In the genomic region with DNA sequence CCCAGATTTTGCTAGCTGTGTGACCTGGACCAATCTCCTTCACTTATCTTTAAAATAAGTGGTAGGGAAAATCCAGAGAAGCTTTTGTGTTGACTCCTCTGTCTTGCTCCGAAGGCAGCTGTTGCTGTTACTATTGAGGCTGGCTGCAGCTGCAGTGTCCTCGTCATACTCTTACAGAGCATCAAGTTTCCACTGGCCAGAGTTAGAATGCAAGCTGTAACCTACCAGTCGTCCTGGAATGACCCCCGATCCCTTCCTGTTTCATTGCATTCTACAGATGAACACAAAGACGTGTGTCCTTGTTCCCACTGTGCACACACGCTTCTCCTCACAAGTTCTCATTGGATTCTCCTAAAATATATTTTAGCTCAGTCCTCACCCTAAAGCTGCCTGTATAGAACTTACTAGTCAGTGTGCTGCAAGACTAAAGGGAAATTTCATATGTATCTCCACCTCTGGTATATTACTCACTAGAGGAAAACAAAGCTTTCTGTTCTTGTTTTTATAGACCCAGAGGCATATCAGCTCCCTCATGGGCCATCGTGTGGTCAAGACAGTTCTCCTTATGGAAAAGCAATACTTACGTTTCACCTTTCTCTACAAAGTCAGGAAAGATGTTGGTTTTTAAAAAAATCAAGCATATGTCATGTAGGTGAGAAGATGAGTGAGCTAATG, we compare ENCODE assay signal across 1 cellular context.
TF ChIP-seq lines count a peak whose summit lies in the region.

No MANE protein-coding gene starts in this region.

TF ChIP-seq in IMR-90, 13 proteins besides CTCF, POLR2A, EP300 and RAD21:
- TF ChIP-seq RCOR1 (IDR thresholded peaks at IDR 0.05; ENCODE audit: insufficient replicate concordance, low read length) (no peak), MXI1 (IDR thresholded peaks at IDR 0.05; ENCODE audit: borderline replicate concordance, low read depth, low read length) (no peak), RFX5 (IDR thresholded peaks at IDR 0.05; ENCODE audit: low read depth, low read length) (no peak), CHD1 (IDR thresholded peaks at IDR 0.05; ENCODE audit: low read depth, low read length) (no peak), FOS (IDR thresholded peaks at IDR 0.05; ENCODE audit: low read depth, low read length) (no peak), MAZ (IDR thresholded peaks at IDR 0.05; ENCODE audit: borderline replicate concordance, low read depth, low read length) (no peak)
